Comparison of ENCODE assay signal across 11 cellular contexts in genomic region chr2:3126686-3127278, GRCh38.
DNase-seq lines count a peak whose midpoint lies in the region; ATAC-seq and TF ChIP-seq lines count a peak whose summit lies in the region.
"Had no signal": no experiment of that assay in that cellular context is flagged by ENCODE, and none has a peak within 500 bp of the region (broad histone marks: within the 10 kb centered on the region; RNA-seq: fewer than 3 reads in every experiment).

No MANE protein-coding gene starts in this region.

- TF ChIP-seq CTCF in WERI-Rb-1 (IDR thresholded peaks at IDR 0.05; ENCODE audit: low read depth, low read length) (no peak), right lobe of liver (IDR thresholded peaks at IDR 0.05) (no peak), progenitor cell of endocrine pancreas (IDR thresholded peaks at IDR 0.05; ENCODE audit: unreplicated experiment) (no peak), nephron progenitor cell (IDR thresholded peaks at IDR 0.05) (no peak)

- no peak overlapping the region for H3K27ac ChIP-seq in WERI-Rb-1
- H3K27ac ChIP-seq in right lobe of liver = no peak overlapping the region

- WGBS in right lobe of liver (ENCODE audit: insufficient coverage, low coverage, low lambda C conversion rate, missing lambda C conversion rate) = 70% methylated on average over 4 of the region's 14 CpGs

- TF ChIP-seq POLR2A in right lobe of liver (IDR thresholded peaks at IDR 0.05) = no peak

- no peak overlapping the region for H3K4me3 Mint-ChIP-seq in progenitor cell of endocrine pancreas (ENCODE audit: low read depth)
- no peak overlapping the region for H3K4me3 Mint-ChIP-seq in nephron progenitor cell
- H3K4me3 Mint-ChIP-seq: activated T-helper 1 cell treated with anti-CD3 and anti-CD28 coated beads, Interleukin-12 subunit alpha, Interleukin-12 subunit beta, Interleukin-2, Interleukin-4 antibody, amounts not matched to agents 30 ng/mL and 10 ng/mL and 1 ng/mL, durations not matched to agents 14 hours and 24 hours and 36 hours had no signal

- no peaks in the 10 kb centered on the region for H3K4me1 ChIP-seq in right lobe of liver

- H3K9me3 ChIP-seq in WERI-Rb-1 (ENCODE audit: severe bottlenecking) (no peaks in the 10 kb centered on the region), right lobe of liver (no peaks in the 10 kb centered on the region)

- peak; percentile 6 for ATAC-seq in GM18907 (IDR thresholded peaks at IDR 0.05; ENCODE audit: unreplicated experiment)
- ATAC-seq in right lobe of liver = peak; percentile 60 to 75 (median 65)

- H3K27me3 ChIP-seq in WERI-Rb-1 (ENCODE audit: insufficient read depth, low read depth, severe bottlenecking) = no peaks in the 10 kb centered on the region
- no peaks in the 10 kb centered on the region for H3K27me3 ChIP-seq in right lobe of liver

- intact Hi-C loops in right lobe of liver (cut with DNase I) = no loop called here

- DNase-seq in AG20443 (ENCODE audit: low spot score) = peak; percentile 24
- DNase-seq in WERI-Rb-1 = peak; percentile 3
- peak in 1 of 3 donors; percentile 42 for DNase-seq in right lobe of liver
- DNase-seq in epidermal melanocyte (ENCODE audit: insufficient read length, low spot score) = no peak
- no peak for DNase-seq in 8988T
- no peak for DNase-seq in progenitor cell of endocrine pancreas (ENCODE audit: low spot score, unreplicated experiment)
- DNase-seq in nephron progenitor cell = no peak
- DNase-seq: C1 segment of cervical spinal cord; stimulated activated CD4-positive, alpha-beta T cell treated with anti-CD3 and anti-CD28 coated beads, Interleukin-1b, Interleukin-23, amount 100 ng/mL, for 48 hours had no signal

- H3K4me1 Mint-ChIP-seq in progenitor cell of endocrine pancreas (ENCODE audit: low read depth) (no peaks in the 10 kb centered on the region), nephron progenitor cell (peaks cover 56% of the 10 kb centered on the region)

- peaks cover 3% of the 10 kb centered on the region for H3K9me3 Mint-ChIP-seq in progenitor cell of endocrine pancreas (ENCODE audit: low read depth)
- peaks cover 4% of the 10 kb centered on the region for H3K9me3 Mint-ChIP-seq in nephron progenitor cell
- H3K9me3 Mint-ChIP-seq: activated T-helper 1 cell treated with anti-CD3 and anti-CD28 coated beads, Interleukin-12 subunit alpha, Interleukin-12 subunit beta, Interleukin-2, Interleukin-4 antibody, amounts not matched to agents 30 ng/mL and 10 ng/mL and 1 ng/mL, durations not matched to agents 14 hours and 24 hours and 36 hours had no signal

- no peak overlapping the region for H3K4me3 ChIP-seq in WERI-Rb-1 (ENCODE audit: low read depth, low read length)
- no peak overlapping the region for H3K4me3 ChIP-seq in right lobe of liver

- no peaks in the 10 kb centered on the region for H3K27me3 Mint-ChIP-seq in progenitor cell of endocrine pancreas
- H3K27me3 Mint-ChIP-seq in nephron progenitor cell (ENCODE audit: low read depth, poor library complexity) = peaks cover 11% of the 10 kb centered on the region

- H3K36me3 ChIP-seq in WERI-Rb-1 (no peaks in the 10 kb centered on the region), right lobe of liver (no peaks in the 10 kb centered on the region)

- H3K36me3 Mint-ChIP-seq in progenitor cell of endocrine pancreas (ENCODE audit: insufficient read depth) = no peaks in the 10 kb centered on the region
- peaks cover 5% of the 10 kb centered on the region for H3K36me3 Mint-ChIP-seq in nephron progenitor cell (ENCODE audit: low read depth)

- H3K27ac Mint-ChIP-seq in progenitor cell of endocrine pancreas (no peak overlapping the region), nephron progenitor cell (no peak overlapping the region)
- H3K27ac Mint-ChIP-seq: activated T-helper 1 cell treated with anti-CD3 and anti-CD28 coated beads, Interleukin-12 subunit alpha, Interleukin-12 subunit beta, Interleukin-2, Interleukin-4 antibody, amounts not matched to agents 30 ng/mL and 10 ng/mL and 1 ng/mL, durations not matched to agents 14 hours and 24 hours and 36 hours had no signal

Comparison
In these comparisons a context has a peak if more than half of its experiments do, and no peak if none do; other contexts are left out.
1. DNase-seq: peak in AG20443 (single experiment) and WERI-Rb-1 (single experiment); none in epidermal melanocyte (single experiment), 8988T (single experiment), progenitor cell of endocrine pancreas (single experiment) and nephron progenitor cell (single experiment).